ENCODE assay signal across 27 cellular contexts in the genomic region with DNA sequence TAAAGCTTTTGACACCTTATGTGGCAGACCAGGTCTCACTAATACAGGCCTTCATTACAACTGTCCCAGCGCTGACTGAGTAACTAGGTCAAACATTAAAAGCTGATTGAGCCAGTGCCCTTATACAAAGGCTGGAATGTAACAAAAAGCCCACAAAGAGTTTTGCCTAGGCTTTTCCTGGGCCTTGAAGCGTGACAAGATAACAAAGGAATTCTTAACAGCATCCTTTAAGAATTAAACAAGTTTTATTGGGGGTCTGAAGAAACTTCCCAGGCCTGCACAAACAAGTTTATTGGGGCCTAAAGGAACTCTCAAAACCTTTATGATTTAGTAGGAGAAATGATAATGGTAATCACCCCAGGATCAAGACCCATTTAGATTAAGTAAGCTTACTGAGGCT.
DNase-seq lines count a peak whose midpoint lies in the region; FAIRE-seq and TF ChIP-seq lines count a peak whose summit lies in the region.
"Had no signal": no experiment of that assay in that cellular context is flagged by ENCODE, and none has a peak within 500 bp of the region (broad histone marks: within the 10 kb centered on the region; RNA-seq: fewer than 3 reads in every experiment).

No MANE protein-coding gene starts in this region.

- peaks cover 26% of the 10 kb centered on the region for H3K4me1 Mint-ChIP-seq in neural crest cell
- H3K4me1 Mint-ChIP-seq: CD14-positive monocyte, T-cell had no signal

- peaks cover 4% of the 10 kb centered on the region for H3K9me3 Mint-ChIP-seq in neural crest cell

- peaks cover 3% of the 10 kb centered on the region for H3K36me3 Mint-ChIP-seq in neural crest cell (ENCODE audit: low read depth)
- H3K36me3 Mint-ChIP-seq: CD14-positive monocyte, T-cell had no signal

- H3K36me3 ChIP-seq in BJ (ENCODE audit: control insufficient read depth, insufficient read depth, low read length), result no peaks in the 10 kb centered on the region
- H3K36me3 ChIP-seq in NT2/D1 (ENCODE audit: insufficient read depth, insufficient read length, low read length), result no peaks in the 10 kb centered on the region
- H3K36me3 ChIP-seq: right atrium auricular region had no signal

- H3K27ac Mint-ChIP-seq in neural crest cell (ENCODE audit: unreplicated experiment), result no peak overlapping the region
- H3K27ac Mint-ChIP-seq: CD14-positive monocyte; dendritic cell treated with granulocyte-macrophage colony-stimulating factor and Interleukin-4, amounts not matched to agents 40 ng/mL and 50 ng/mL, for 4 days; T-cell had no signal

- no peak overlapping the region for H3K9ac ChIP-seq in NT2/D1 (ENCODE audit: insufficient read length, low read depth)

- FAIRE-seq in GM12891 (lab: Jason Lieb, UNC), result no peak
- FAIRE-seq: endothelial cell of umbilical vein, HTR-8/SVneo, islet of Langerhans had no signal

- H3K4me3 ChIP-seq in BJ (ENCODE audit: low read depth, low read length) (no peak overlapping the region), NT2/D1 (ENCODE audit: insufficient read length, low read depth) (no peak overlapping the region)
- H3K4me3 ChIP-seq: PC-9, right atrium auricular region had no signal

- POLR2A ChIA-PET in BJ (lab: Charles Lee), result interaction anchor here (0.5 kb wide), 1 partner anchor 297 kb away, joined by 3 read pairs; no protein-coding TSS in a partner anchor

- H3K27me3 ChIP-seq in BJ (ENCODE audit: control insufficient read depth, insufficient read depth, low read length) (no peaks in the 10 kb centered on the region), NT2/D1 (ENCODE audit: insufficient read depth, insufficient read length) (no peaks in the 10 kb centered on the region)
- H3K27me3 ChIP-seq: right atrium auricular region had no signal

- no peak overlapping the region for H3K4me3 Mint-ChIP-seq in neural crest cell
- H3K4me3 Mint-ChIP-seq: CD14-positive monocyte; dendritic cell treated with granulocyte-macrophage colony-stimulating factor and Interleukin-4, amounts not matched to agents 40 ng/mL and 50 ng/mL, for 4 days; T-cell had no signal

- TF ChIP-seq CTCF in BJ (IDR thresholded peaks at IDR 0.05; ENCODE audit: insufficient read depth, low read depth, low read length) (no peak), neural crest cell (conservative IDR thresholded peaks at IDR 0.05) (no peak)

- no peaks in the 10 kb centered on the region for H3K27me3 Mint-ChIP-seq in neural crest cell (ENCODE audit: low read depth)
- H3K27me3 Mint-ChIP-seq: dendritic cell treated with granulocyte-macrophage colony-stimulating factor and Interleukin-4, amounts not matched to agents 40 ng/mL and 50 ng/mL, for 4 days; T-cell had no signal

- no peak for TF ChIP-seq POLR2A in GM12891 (IDR thresholded peaks at IDR 0.05; ENCODE audit: low read depth, low read length)

- DNase-seq in BJ (ENCODE audit: low read depth) (peak; percentile 60), NT2/D1 (ENCODE audit: low read depth, low spot score) (peak; percentile 18), glomerular visceral epithelial cell (ENCODE audit: extremely low spot score) (peak; percentile 73), neural crest cell (ENCODE audit: low read depth, low spot score) (peak; percentile 1), DMS153 (lab: John Stamatoyannopoulos, UW) (no peak), DMS53 treated with DMSO at 0.1 percent for 48 hours (lab: John Stamatoyannopoulos, UW; ENCODE audit: unreplicated experiment) (no peak), GM12891 (ENCODE audit: insufficient read length, low spot score) (no peak), GM19240 (ENCODE audit: insufficient read length, low spot score) (no peak)
- DNase-seq: activated gamma-delta T cell treated with Interleukin-2 at 50 U/mL for 16 hours; activated T-cell treated with anti-CD3 and anti-CD28 coated beads, Interleukin-2, amount 50 U/mL, for 1 hour; amniotic stem cell; head of caudate nucleus; Kasumi-1; NCI-H1930; NCI-H226; NCI-H82; PC-9; SIG-M5; stimulated activated CD4-positive, alpha-beta T cell treated with anti-CD3 and anti-CD28 coated beads, Interleukin-15, amount 100 ng/mL, for 24 hours; T-cell; trophoblast cell had no signal

- no peaks in the 10 kb centered on the region for H3K4me1 ChIP-seq in NT2/D1 (ENCODE audit: insufficient read depth, insufficient read length)
- H3K4me1 ChIP-seq: right atrium auricular region had no signal

- CTCF ChIA-PET in BJ (lab: Yijun Ruan, JAX), result no interaction called here

- no peaks in the 10 kb centered on the region for H3K9me3 ChIP-seq in NT2/D1 (ENCODE audit: insufficient read depth, low read length)
- H3K9me3 ChIP-seq: right atrium auricular region had no signal

TF ChIP-seq in GM12891, 5 proteins besides CTCF, POLR2A, EP300 and RAD21:
- no peak for TF ChIP-seq TAF1 (IDR thresholded peaks at IDR 0.05; ENCODE audit: low read depth, low read length)
- no peak for TF ChIP-seq POLR2AphosphoS5 (IDR thresholded peaks at IDR 0.05; ENCODE audit: low read depth, low read length)
- TF ChIP-seq PAX5 (IDR thresholded peaks at IDR 0.05; ENCODE audit: insufficient read depth, low read length, severe bottlenecking), result no peak
- TF ChIP-seq SPI1 (IDR thresholded peaks at IDR 0.05; ENCODE audit: low read depth, low read length), result no peak
- no peak for TF ChIP-seq POU2F2 (IDR thresholded peaks at IDR 0.05; ENCODE audit: low read depth, low read length)

Comparison
In these comparisons a context has a peak if more than half of its experiments do, and no peak if none do; other contexts are left out.
1. DNase-seq: peak in BJ (single experiment), NT2/D1 (single experiment), glomerular visceral epithelial cell (single experiment) and neural crest cell (single experiment); none in DMS153 (single experiment), DMS53 treated with DMSO at 0.1 percent for 48 hours (single experiment), GM12891 (single experiment) and GM19240 (single experiment).